Comparison of ENCODE assay signal across 8 cellular contexts in genomic region chr3:123328851-123329635, GRCh38.
A peak's percentile ranks its signal among the peaks of the same experiment; 100 is the strongest.
DNase-seq lines count a peak whose midpoint lies in the region; FAIRE-seq and TF ChIP-seq lines count a peak whose summit lies in the region.

No MANE protein-coding gene starts in this region.

- no peaks in the 10 kb centered on the region for H3K9me3 Mint-ChIP-seq in osteocyte (ENCODE audit: unreplicated experiment)

- intact Hi-C loops in testis (cut with DNase I; ENCODE audit: low total_unique reads), result loop anchor here (2.0 to 5.0 kb wide), 2 partner anchors 160 to 228 kb away; no protein-coding TSS in a partner anchor

- no peak for FAIRE-seq in frontal cortex (lab: Jason Lieb, UNC)

- no peaks in the 10 kb centered on the region for H3K36me3 ChIP-seq in SJCRH30
- no peaks in the 10 kb centered on the region for H3K36me3 ChIP-seq in testis (ENCODE audit: low read depth, missing control alignments)

- 25 to 38% methylated on average over 6 to 12 of the region's 13 CpGs for WGBS in testis, 2 donors

- no peaks in the 10 kb centered on the region for H3K4me1 Mint-ChIP-seq in osteocyte (ENCODE audit: unreplicated experiment)

- no peaks in the 10 kb centered on the region for H3K36me3 Mint-ChIP-seq in osteocyte (ENCODE audit: unreplicated experiment)

- H3K9me3 ChIP-seq in SJCRH30 (replicated peaks), result no peaks in the 10 kb centered on the region
- no peaks in the 10 kb centered on the region for H3K9me3 ChIP-seq in testis

- H3K4me1 ChIP-seq in SJCRH30 (no peaks in the 10 kb centered on the region), testis (peaks cover 36% of the 10 kb centered on the region)

- H3K27ac Mint-ChIP-seq in osteocyte (ENCODE audit: unreplicated experiment), result no peak overlapping the region

- H3K27ac ChIP-seq in 22Rv1, result no peak overlapping the region
- H3K27ac ChIP-seq in SJCRH30, result no peak overlapping the region
- peak overlapping the region; percentile 76 to 82 for H3K27ac ChIP-seq in testis

- H3K4me3 Mint-ChIP-seq in osteocyte (ENCODE audit: unreplicated experiment), result no peak overlapping the region

- in situ Hi-C loops in GM13977 (cut with MboI; ENCODE audit: low pct_unique_long_range_greater_than_20kb, low sequenced_read_pairs, unreplicated experiment), result loop anchor here (25.0 kb wide), 1 partner anchor 233 kb away; no protein-coding TSS in a partner anchor

- peaks cover 20% of the 10 kb centered on the region for H3K27me3 Mint-ChIP-seq in osteocyte (ENCODE audit: unreplicated experiment)

- H3K4me3 ChIP-seq in SJCRH30 (no peak overlapping the region), testis (no peak overlapping the region)

- peak; percentile 95 for TF ChIP-seq CTCF in 22Rv1 (IDR thresholded peaks at IDR 0.05)
- TF ChIP-seq CTCF in GM13977 (IDR thresholded peaks at IDR 0.05; ENCODE audit: extremely low read depth, insufficient read depth, missing control alignments), result peak; percentile 97
- TF ChIP-seq CTCF in osteocyte (IDR thresholded peaks at IDR 0.05), result peak; percentile 96
- peak; percentile 91 to 99 (median 92) for TF ChIP-seq CTCF in testis (IDR thresholded peaks at IDR 0.05)

- no peak for TF ChIP-seq POLR2A in testis (IDR thresholded peaks at IDR 0.05)

- DNase-seq in GM13977 (ENCODE audit: low spot score) (peak; percentile 86), LoVo (ENCODE audit: low spot score) (peak; percentile 73), SJCRH30 (peak; percentile 63 to 78), frontal cortex (ENCODE audit: low spot score in 2 of 2) (peak; percentile 66 to 84), osteocyte (ENCODE audit: extremely low spot score, unreplicated experiment) (peak; percentile 94), testis (peak; percentile 90)
- peak; percentile 91 for DNase-seq in activated effector memory CD4-positive, alpha-beta T cell treated with anti-CD3 and anti-CD28 coated beads, Interleukin-2, amount 50 U/mL, for 16 hours

- H3K27me3 ChIP-seq in SJCRH30 (peaks cover 10% of the 10 kb centered on the region), testis (no peaks in the 10 kb centered on the region)

Comparison
In these comparisons a context has a peak if more than half of its experiments do, and no peak if none do; other contexts are left out.
1. H3K27ac ChIP-seq: peak in testis (2 of 2); none in 22Rv1 (single experiment) and SJCRH30 (single experiment).
2. Peak in every context shown above with its lines, with median percentiles within 50 percentile points of each other: CTCF ChIP-seq and DNase-seq.